17 cellular contexts compared by ENCODE assay signal in the genomic region with DNA sequence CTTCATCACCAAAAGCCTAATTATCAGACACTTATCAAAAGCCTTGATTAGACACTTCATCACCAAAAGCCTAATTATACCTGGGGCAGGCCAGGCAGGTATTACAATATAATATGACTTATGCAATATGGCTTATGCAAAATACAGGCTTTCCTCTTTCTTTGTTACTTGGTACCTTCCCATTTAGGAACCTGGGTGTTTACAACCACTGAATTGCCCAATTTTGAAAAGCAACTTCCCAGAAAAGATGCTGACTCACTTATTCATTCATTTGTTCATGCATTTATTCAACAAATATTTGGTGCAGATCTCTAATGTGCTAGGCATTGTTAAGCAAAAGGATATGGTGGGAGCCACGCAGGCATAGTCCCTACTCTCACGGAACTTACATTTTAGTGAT. TPM values are rescaled to one million over a fixed set of nuclear protein-coding genes. Genes with fewer than 3 reads are reported as not detected.
DNase-seq lines count a peak whose midpoint lies in the region; ATAC-seq and TF ChIP-seq lines count a peak whose summit lies in the region.
"Had no signal": no experiment of that assay in that cellular context is flagged by ENCODE, and none has a peak within 500 bp of the region (broad histone marks: within the 10 kb centered on the region; RNA-seq: fewer than 3 reads in every experiment).

No MANE protein-coding gene starts in this region.

- no peak for TF ChIP-seq EP300 in sigmoid colon (IDR thresholded peaks at IDR 0.05)

- H3K27me3 ChIP-seq in PC-9 (ENCODE audit: insufficient read depth, low read depth) (no peaks in the 10 kb centered on the region), upper lobe of right lung (no peaks in the 10 kb centered on the region), sigmoid colon (peaks cover 0 to under 1% (median 0%) of the 10 kb centered on the region in 3 donors)
- no peaks in the 10 kb centered on the region for H3K27me3 ChIP-seq in effector memory CD4-positive, alpha-beta T cell (replicated peaks; ENCODE audit: control insufficient read depth, insufficient read depth, low read length, poor library complexity, severe bottlenecking)
- H3K27me3 ChIP-seq: MG63, ovary had no signal

- H3K9me2 ChIP-seq in PC-9 (ENCODE audit: insufficient read depth): no peaks in the 10 kb centered on the region

- H3K4me3 ChIP-seq in PC-9 (no peak overlapping the region), upper lobe of right lung (no peak overlapping the region), sigmoid colon (no peak overlapping the region)
- no peak overlapping the region for H3K4me3 ChIP-seq in effector memory CD4-positive, alpha-beta T cell (ENCODE audit: insufficient read depth, low read depth, low read length, poor library complexity, severe bottlenecking)
- H3K4me3 ChIP-seq: MG63, mucosa of descending colon, ovary, SK-N-MC, thoracic aorta had no signal

- TF ChIP-seq CTCF in PC-9 (conservative IDR thresholded peaks at IDR 0.05) (no peak), upper lobe of right lung (IDR thresholded peaks at IDR 0.05) (no peak), sigmoid colon (IDR thresholded peaks at IDR 0.05) (no peak)

- TF ChIP-seq POLR2A in sigmoid colon (IDR thresholded peaks at IDR 0.05): no peak

- H3K79me2 ChIP-seq in PC-9 (ENCODE audit: low read depth): peaks cover 34% of the 10 kb centered on the region

- H3K4me2 ChIP-seq in PC-9: peak overlapping the region; percentile 9; the same call in 1 of the 2 replicates

- peak overlapping the region; percentile 87 for H3K4me3 Mint-ChIP-seq in activated naive CD4-positive, alpha-beta T cell treated with anti-CD3 and anti-CD28 coated beads, Interleukin-2, amount 50 U/mL, for 24 hours

- DNase-seq in activated naive CD4-positive, alpha-beta T cell (lab: John Stamatoyannopoulos, UW): no peak
- DNase-seq in PC-9 (no peak), upper lobe of right lung (no peak), sigmoid colon (no peak)
- DNase-seq in effector memory CD4-positive, alpha-beta T cell: no peak
- DNase-seq: activated gamma-delta T cell treated with Interleukin-2 at 50 U/mL for 16 hours, DMS79, MG63, mucosa of descending colon, NCI-H2171, ovary had no signal

- BruUV-seq in PC-9 (replicated peaks; lab: Mats Ljungman, UMichigan): no TSS peak

- H3K36me3 Mint-ChIP-seq in activated naive CD4-positive, alpha-beta T cell treated with anti-CD3 and anti-CD28 coated beads, Interleukin-2, amount 50 U/mL, for 24 hours: peaks cover 46% of the 10 kb centered on the region

- 95 to 96% methylated on average over 2 of the region's 2 CpGs for WGBS in sigmoid colon, 2 donors

- H3K9me3 ChIP-seq in PC-9 (ENCODE audit: insufficient read depth, low read depth) (no peaks in the 10 kb centered on the region), upper lobe of right lung (no peaks in the 10 kb centered on the region), sigmoid colon (no peaks in the 10 kb centered on the region)
- H3K9me3 ChIP-seq in effector memory CD4-positive, alpha-beta T cell (ENCODE audit: control insufficient read depth, low read length): no peaks in the 10 kb centered on the region
- H3K9me3 ChIP-seq: MG63, mucosa of descending colon, ovary, thoracic aorta had no signal

- peak overlapping the region; percentile 82 for H3K27ac Mint-ChIP-seq in activated naive CD4-positive, alpha-beta T cell treated with anti-CD3 and anti-CD28 coated beads, Interleukin-2, amount 50 U/mL, for 24 hours

- H3K27ac ChIP-seq in PC-9 (peak overlapping the region; percentile 34; the same call in 1 of the 2 replicates), upper lobe of right lung (peak overlapping the region; percentile 68), sigmoid colon (no peak overlapping the region)
- H3K27ac ChIP-seq in effector memory CD4-positive, alpha-beta T cell (ENCODE audit: insufficient read depth, low read length, poor library complexity, severe bottlenecking): peak overlapping the region; percentile 71
- H3K27ac ChIP-seq: ovary, SK-N-MC, thoracic aorta had no signal

- H3K4me1 ChIP-seq in PC-9 (replicated peaks; ENCODE audit: insufficient read depth) (peaks cover 65% of the 10 kb centered on the region), upper lobe of right lung (peaks cover 36% of the 10 kb centered on the region), sigmoid colon (no peaks in the 10 kb centered on the region)
- H3K4me1 ChIP-seq in effector memory CD4-positive, alpha-beta T cell (ENCODE audit: control insufficient read depth, insufficient read depth, low read length, poor library complexity, severe bottlenecking): peaks cover 55% of the 10 kb centered on the region

- H4K20me1 ChIP-seq in PC-9 (ENCODE audit: insufficient read depth): no peaks in the 10 kb centered on the region

- ATAC-seq in upper lobe of right lung: no peak
- ATAC-seq in HG02678 (IDR thresholded peaks at IDR 0.05; ENCODE audit: unreplicated experiment): no peak
- ATAC-seq in HG02642 (IDR thresholded peaks at IDR 0.05; ENCODE audit: poor library complexity, unreplicated experiment): no peak
- ATAC-seq: activated CD4-positive, CD25-positive, alpha-beta regulatory T cell treated with anti-CD3 and anti-CD28 coated beads, Interleukin-2, amount 50 U/mL, for 24 hours; mucosa of descending colon had no signal

- CTCF ChIA-PET in PC-9 (lab: Charles Lee): no interaction called here

- H3F3A ChIP-seq in PC-9 (ENCODE audit: insufficient read depth, low read depth): peaks cover 36% of the 10 kb centered on the region

- intact Hi-C loops in PC-9 (cut with micrococcal nuclease; ENCODE audit: unreplicated experiment): no loop called here
- intact Hi-C loops in upper lobe of right lung (cut with DNase I): no loop called here
- intact Hi-C loops in sigmoid colon (cut with DNase I): no loop called here

- no peaks in the 10 kb centered on the region for H3K27me3 Mint-ChIP-seq in activated naive CD4-positive, alpha-beta T cell treated with anti-CD3 and anti-CD28 coated beads, Interleukin-2, amount 50 U/mL, for 24 hours

- H3K4me1 Mint-ChIP-seq in activated naive CD4-positive, alpha-beta T cell treated with anti-CD3 and anti-CD28 coated beads, Interleukin-2, amount 50 U/mL, for 24 hours: peaks cover 89% of the 10 kb centered on the region

- POLR2A ChIA-PET in PC-9 (lab: Charles Lee; ENCODE audit: unreplicated experiment): interaction anchor here (0.7 kb wide), 1 partner anchor 83 kb away, joined by 4 read pairs; no protein-coding TSS in a partner anchor

- H2AFZ ChIP-seq in PC-9: no peak overlapping the region

- no peaks in the 10 kb centered on the region for H3K9me3 Mint-ChIP-seq in activated naive CD4-positive, alpha-beta T cell treated with anti-CD3 and anti-CD28 coated beads, Interleukin-2, amount 50 U/mL, for 24 hours

- peaks cover 4% of the 10 kb centered on the region; the same call in 1 of the 2 replicates for H3K36me3 ChIP-seq in PC-9 (ENCODE audit: low read depth)
- H3K36me3 ChIP-seq in effector memory CD4-positive, alpha-beta T cell (ENCODE audit: control insufficient read depth, insufficient read depth, low read length): peaks cover 20% of the 10 kb centered on the region
- H3K36me3 ChIP-seq in upper lobe of right lung: no peaks in the 10 kb centered on the region
- H3K36me3 ChIP-seq in sigmoid colon: no peaks in the 10 kb centered on the region
- H3K36me3 ChIP-seq: MG63, ovary, thoracic aorta had no signal

RNA-seq across cellular contexts. Expression of gene JAML, which starts 13.6 kb away (rescaled TPM):
- total RNA-seq in PC-9 (2021) (not detected in 2 replicates), upper lobe of right lung (87.9 TPM), sigmoid colon (1 to 10 TPM; 3.3 to 6.1 (median 5.6) TPM)
- 10 to 100 TPM in 2 of 3 donors, 1 to 10 TPM in 1; 9.0 to 35.1 (median 16.5) TPM for polyA plus RNA-seq in sigmoid colon

RNA-seq across cellular contexts. Expression of gene MPZL3, which starts 13.8 kb away (rescaled TPM):
- total RNA-seq in PC-9 (2021): 13.4 and 16.8 TPM in 2 replicates
- 11.8 TPM for total RNA-seq in upper lobe of right lung
- total RNA-seq in sigmoid colon: under 1 TPM; 0.16 to 0.55 (median 0.31) TPM
- 1 to 10 TPM; 2.4 to 6.2 (median 4.4) TPM for polyA plus RNA-seq in sigmoid colon

RNA-seq across cellular contexts. Expression of gene MPZL2, which starts 25.7 kb away (rescaled TPM):
- 39.4 and 43.1 TPM in 2 replicates for total RNA-seq in PC-9 (2021)
- total RNA-seq in upper lobe of right lung: 119 TPM
- total RNA-seq in sigmoid colon: 10 to 100 TPM in 1 of 4 donors, 1 to 10 TPM in 3; 7.7 to 12.8 (median 8.3) TPM
- polyA plus RNA-seq in sigmoid colon: 10 to 100 TPM in 2 of 3 donors, 1 to 10 TPM in 1; 9.6 to 27.6 (median 13.9) TPM

Comparison
In these comparisons a context has a peak if more than half of its experiments do, and no peak if none do; other contexts are left out.
1. H3K27ac ChIP-seq: peak in PC-9 (single experiment), effector memory CD4-positive, alpha-beta T cell (single experiment) and upper lobe of right lung (single experiment); none in sigmoid colon (0 of 4).
2. RNA of gene JAML, which starts 13.6 kb away (total RNA-seq): 87.9 TPM in upper lobe of right lung (single experiment); 3.3 to 6.1 TPM in sigmoid colon and not detected in PC-9; every median in the first group is over 10 times any median in the second.